In the genomic region with DNA sequence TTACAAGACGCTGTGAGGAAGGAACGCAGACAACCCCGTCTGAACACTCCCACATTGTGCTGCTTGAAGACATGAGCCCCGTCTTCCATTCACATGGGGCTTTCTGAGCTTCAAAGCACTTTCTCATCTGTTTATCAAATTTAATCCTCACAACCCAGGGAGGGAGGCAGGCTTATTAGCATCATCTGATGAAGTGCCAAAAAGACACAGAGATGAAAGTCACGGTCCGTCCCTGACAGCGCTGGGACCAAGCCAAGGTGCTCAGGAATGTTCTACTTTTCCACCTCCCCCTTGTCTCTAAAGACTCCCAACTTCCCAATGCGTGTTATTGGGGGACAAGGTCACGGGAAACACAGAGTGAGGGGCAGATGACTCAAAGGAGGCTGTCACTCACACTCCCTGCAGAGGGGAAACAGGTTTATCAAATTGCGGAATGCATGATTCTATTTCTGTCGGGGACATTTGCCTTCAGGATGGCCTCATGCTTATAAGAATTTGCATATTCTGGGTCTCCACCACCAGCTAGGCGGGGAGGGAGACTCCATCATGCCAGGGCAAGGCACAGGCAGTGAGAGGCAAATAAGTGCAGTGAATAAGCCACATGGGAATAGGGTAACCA, we compare ENCODE assay signal across 1 cellular context.
TF ChIP-seq lines count a peak whose summit lies in the region.

No MANE protein-coding gene starts in this region.

TF ChIP-seq in GM23338, 12 proteins besides CTCF, POLR2A, EP300 and RAD21 (continued from another document):
- TF ChIP-seq, protein P1, sequence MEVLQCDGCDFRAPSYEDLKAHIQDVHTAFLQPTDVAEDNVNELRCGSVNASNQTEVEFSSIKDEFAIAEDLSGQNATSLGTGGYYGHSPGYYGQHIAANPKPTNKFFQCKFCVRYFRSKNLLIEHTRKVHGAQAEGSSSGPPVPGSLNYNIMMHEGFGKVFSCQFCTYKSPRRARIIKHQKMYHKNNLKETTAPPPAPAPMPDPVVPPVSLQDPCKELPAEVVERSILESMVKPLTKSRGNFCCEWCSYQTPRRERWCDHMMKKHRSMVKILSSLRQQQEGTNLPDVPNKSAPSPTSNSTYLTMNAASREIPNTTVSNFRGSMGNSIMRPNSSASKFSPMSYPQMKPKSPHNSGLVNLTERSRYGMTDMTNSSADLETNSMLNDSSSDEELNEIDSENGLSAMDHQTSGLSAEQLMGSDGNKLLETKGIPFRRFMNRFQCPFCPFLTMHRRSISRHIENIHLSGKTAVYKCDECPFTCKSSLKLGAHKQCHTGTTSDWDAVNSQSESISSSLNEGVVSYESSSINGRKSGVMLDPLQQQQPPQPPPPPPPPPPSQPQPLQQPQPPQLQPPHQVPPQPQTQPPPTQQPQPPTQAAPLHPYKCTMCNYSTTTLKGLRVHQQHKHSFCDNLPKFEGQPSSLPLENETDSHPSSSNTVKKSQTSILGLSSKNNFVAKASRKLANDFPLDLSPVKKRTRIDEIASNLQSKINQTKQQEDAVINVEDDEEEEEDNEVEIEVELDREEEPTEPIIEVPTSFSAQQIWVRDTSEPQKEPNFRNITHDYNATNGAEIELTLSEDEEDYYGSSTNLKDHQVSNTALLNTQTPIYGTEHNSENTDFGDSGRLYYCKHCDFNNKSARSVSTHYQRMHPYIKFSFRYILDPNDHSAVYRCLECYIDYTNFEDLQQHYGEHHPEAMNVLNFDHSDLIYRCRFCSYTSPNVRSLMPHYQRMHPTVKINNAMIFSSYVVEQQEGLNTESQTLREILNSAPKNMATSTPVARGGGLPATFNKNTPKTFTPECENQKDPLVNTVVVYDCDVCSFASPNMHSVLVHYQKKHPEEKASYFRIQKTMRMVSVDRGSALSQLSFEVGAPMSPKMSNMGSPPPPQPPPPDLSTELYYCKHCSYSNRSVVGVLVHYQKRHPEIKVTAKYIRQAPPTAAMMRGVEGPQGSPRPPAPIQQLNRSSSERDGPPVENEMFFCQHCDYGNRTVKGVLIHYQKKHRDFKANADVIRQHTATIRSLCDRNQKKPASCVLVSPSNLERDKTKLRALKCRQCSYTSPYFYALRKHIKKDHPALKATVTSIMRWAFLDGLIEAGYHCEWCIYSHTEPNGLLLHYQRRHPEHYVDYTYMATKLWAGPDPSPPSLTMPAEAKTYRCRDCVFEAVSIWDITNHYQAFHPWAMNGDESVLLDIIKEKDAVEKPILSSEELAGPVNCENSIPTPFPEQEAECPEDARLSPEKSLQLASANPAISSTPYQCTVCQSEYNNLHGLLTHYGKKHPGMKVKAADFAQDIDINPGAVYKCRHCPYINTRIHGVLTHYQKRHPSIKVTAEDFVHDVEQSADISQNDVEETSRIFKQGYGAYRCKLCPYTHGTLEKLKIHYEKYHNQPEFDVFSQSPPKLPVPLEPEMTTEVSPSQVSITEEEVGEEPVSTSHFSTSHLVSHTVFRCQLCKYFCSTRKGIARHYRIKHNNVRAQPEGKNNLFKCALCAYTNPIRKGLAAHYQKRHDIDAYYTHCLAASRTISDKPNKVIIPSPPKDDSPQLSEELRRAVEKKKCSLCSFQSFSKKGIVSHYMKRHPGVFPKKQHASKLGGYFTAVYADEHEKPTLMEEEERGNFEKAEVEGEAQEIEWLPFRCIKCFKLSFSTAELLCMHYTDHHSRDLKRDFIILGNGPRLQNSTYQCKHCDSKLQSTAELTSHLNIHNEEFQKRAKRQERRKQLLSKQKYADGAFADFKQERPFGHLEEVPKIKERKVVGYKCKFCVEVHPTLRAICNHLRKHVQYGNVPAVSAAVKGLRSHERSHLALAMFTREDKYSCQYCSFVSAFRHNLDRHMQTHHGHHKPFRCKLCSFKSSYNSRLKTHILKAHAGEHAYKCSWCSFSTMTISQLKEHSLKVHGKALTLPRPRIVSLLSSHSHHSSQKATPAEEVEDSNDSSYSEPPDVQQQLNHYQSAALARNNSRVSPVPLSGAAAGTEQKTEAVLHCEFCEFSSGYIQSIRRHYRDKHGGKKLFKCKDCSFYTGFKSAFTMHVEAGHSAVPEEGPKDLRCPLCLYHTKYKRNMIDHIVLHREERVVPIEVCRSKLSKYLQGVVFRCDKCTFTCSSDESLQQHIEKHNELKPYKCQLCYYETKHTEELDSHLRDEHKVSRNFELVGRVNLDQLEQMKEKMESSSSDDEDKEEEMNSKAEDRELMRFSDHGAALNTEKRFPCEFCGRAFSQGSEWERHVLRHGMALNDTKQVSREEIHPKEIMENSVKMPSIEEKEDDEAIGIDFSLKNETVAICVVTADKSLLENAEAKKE (CRISPR knock-in tag; IDR thresholded peaks at IDR 0.05): no peak
- TF ChIP-seq NANOG (IDR thresholded peaks at IDR 0.05; ENCODE audit: borderline replicate concordance): no peak
- no peak for TF ChIP-seq ZNF114 (CRISPR knock-in tag; IDR thresholded peaks at IDR 0.05)
TF ChIP-seq in GM23338: peak in this region for 0.
